8 cellular contexts compared by ENCODE assay signal in the genomic region with DNA sequence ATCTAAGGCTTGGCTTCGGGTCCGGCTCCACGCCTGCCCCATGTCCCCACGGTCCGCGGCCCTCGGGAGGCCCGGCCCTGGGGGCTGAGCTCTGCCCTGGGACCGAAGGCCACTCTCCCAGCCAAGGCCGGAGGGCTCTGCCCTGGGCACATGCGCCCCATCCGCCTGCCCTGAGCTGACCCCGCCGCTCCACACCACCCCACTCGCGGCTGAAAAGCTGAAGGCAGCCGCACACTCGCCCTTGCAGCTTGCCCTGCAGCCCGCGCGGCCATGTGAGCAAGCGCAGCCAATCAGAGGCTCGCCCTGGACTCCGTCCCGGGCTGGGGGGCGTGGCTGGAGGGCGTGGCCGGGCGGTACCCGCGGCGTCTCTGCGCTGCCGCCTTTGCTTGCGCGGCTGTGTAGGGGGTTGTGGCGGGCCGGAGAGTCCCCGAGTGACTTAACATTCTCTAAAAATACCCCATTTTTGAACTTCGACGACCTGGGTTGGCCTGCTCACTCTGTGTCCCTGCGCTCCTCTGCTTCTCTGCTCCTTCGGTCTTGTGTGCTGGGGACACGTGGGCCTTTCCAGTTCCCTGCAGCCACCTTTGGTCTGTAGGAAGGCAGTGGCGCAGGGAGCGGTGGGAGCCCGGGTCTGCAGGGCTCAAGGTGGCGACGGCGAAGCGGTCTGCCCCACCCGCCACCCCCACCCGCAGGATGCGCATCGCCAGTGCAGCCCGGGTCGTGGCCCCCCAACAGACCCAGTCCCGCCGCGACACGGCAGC. TPM values are rescaled to one million over a fixed set of nuclear protein-coding genes. Genes with fewer than 3 reads are reported as not detected.
DNase-seq lines count a peak whose midpoint lies in the region; ATAC-seq and TF ChIP-seq lines count a peak whose summit lies in the region.

No MANE protein-coding gene starts in this region.

- intact Hi-C loops in CD14-positive monocyte (cut with micrococcal nuclease): loop anchor here (5.0 to 10.0 kb wide), 3 partner anchors 49 to 233 kb away; partner anchors contain the start of genes TMEM11 (in 1 of the 2) and USP22 (in 1 of the 2)

- ATAC-seq in HG03439 (IDR thresholded peaks at IDR 0.05; ENCODE audit: unreplicated experiment): peak; percentile 88

- no peaks in the 10 kb centered on the region for H3K27me3 ChIP-seq in effector memory CD4-positive, alpha-beta T cell (replicated peaks; ENCODE audit: control insufficient read depth, insufficient read depth, low read length, poor library complexity, severe bottlenecking)

- peaks cover 0 to 2% (median 0%) of the 10 kb centered on the region in 7 donors for H3K9me3 Mint-ChIP-seq in CD14-positive monocyte

- H3K36me3 Mint-ChIP-seq in CD14-positive monocyte: no peaks in the 10 kb centered on the region

- no peaks in the 10 kb centered on the region for H3K9me3 ChIP-seq in effector memory CD4-positive, alpha-beta T cell (ENCODE audit: control insufficient read depth, low read length)

- peak overlapping the region; percentile 61 for H3K4me3 ChIP-seq in effector memory CD4-positive, alpha-beta T cell (ENCODE audit: insufficient read depth, low read depth, low read length, poor library complexity, severe bottlenecking)

- peaks cover 44% of the 10 kb centered on the region for H3K4me1 Mint-ChIP-seq in CD14-positive monocyte

- H3K27ac ChIP-seq in effector memory CD4-positive, alpha-beta T cell (ENCODE audit: insufficient read depth, low read length, poor library complexity, severe bottlenecking): peak overlapping the region; percentile 86

- H3K4me3 Mint-ChIP-seq in CD14-positive monocyte: peak overlapping the region; percentile 74 to 89

- no peaks in the 10 kb centered on the region for H3K36me3 ChIP-seq in effector memory CD4-positive, alpha-beta T cell (ENCODE audit: control insufficient read depth, insufficient read depth, low read length)

- DNase-seq in CD14-positive monocyte (ENCODE audit: low spot score): peak; percentile 89
- peak; percentile 96 for DNase-seq in GM19240 (ENCODE audit: insufficient read length, low spot score)
- DNase-seq in NCI-H82 (lab: John Stamatoyannopoulos, UW): peak; percentile 95
- peak; percentile 86 to 97 for DNase-seq in activated CD8-positive, alpha-beta memory T cell treated with anti-CD3 and anti-CD28 coated beads for 1 hour (ENCODE audit: extremely low read depth in 1 of 2, low read depth in 1 of 2)
- DNase-seq in effector memory CD4-positive, alpha-beta T cell: peak; percentile 86 to 90 (median 89)
- DNase-seq in mesenteric fat pad (ENCODE audit: low spot score): peak; percentile 98
- peak; percentile 96 for DNase-seq in stimulated activated CD8-positive, alpha-beta memory T cell treated with anti-CD3 and anti-CD28 coated beads, Interleukin-15, amount 100 ng/mL, for 24 hours (ENCODE audit: low read depth)

- TF ChIP-seq CTCF in CD14-positive monocyte (IDR thresholded peaks at IDR 0.05): no peak

- peaks cover 8 to 10% (median 9%) of the 10 kb centered on the region in 3 donors for H3K27me3 Mint-ChIP-seq in CD14-positive monocyte (ENCODE audit: low read depth in 3 of 3)

- H3K4me1 ChIP-seq in effector memory CD4-positive, alpha-beta T cell (ENCODE audit: control insufficient read depth, insufficient read depth, low read length, poor library complexity, severe bottlenecking): peaks cover 34% of the 10 kb centered on the region

- H3K27ac Mint-ChIP-seq in CD14-positive monocyte: peak overlapping the region in 5 of 7 donors; percentile 30 to 91 (median 73)

RNA-seq across cellular contexts. Expression of gene MAP2K3, which starts 8.8 kb away (rescaled TPM):
- 100 to 1,000 TPM; 107 to 166 TPM for polyA plus RNA-seq in CD14-positive monocyte
- 103 TPM for total RNA-seq in mesenteric fat pad

RNA-seq across cellular contexts. Expression of gene NATD1, which starts 22.5 kb away (rescaled TPM):
- 1 to 10 TPM; 3.0 to 3.8 TPM for polyA plus RNA-seq in CD14-positive monocyte
- total RNA-seq in mesenteric fat pad: 17.4 TPM

Comparison
In these comparisons a context has a peak if more than half of its experiments do, and no peak if none do; other contexts are left out.
1. Peak in every context shown above with its lines: DNase-seq, ATAC-seq, H3K4me3 ChIP-seq and H3K27ac ChIP-seq.